Comparison of ENCODE assay signal across 8 cellular contexts in the genomic region with DNA sequence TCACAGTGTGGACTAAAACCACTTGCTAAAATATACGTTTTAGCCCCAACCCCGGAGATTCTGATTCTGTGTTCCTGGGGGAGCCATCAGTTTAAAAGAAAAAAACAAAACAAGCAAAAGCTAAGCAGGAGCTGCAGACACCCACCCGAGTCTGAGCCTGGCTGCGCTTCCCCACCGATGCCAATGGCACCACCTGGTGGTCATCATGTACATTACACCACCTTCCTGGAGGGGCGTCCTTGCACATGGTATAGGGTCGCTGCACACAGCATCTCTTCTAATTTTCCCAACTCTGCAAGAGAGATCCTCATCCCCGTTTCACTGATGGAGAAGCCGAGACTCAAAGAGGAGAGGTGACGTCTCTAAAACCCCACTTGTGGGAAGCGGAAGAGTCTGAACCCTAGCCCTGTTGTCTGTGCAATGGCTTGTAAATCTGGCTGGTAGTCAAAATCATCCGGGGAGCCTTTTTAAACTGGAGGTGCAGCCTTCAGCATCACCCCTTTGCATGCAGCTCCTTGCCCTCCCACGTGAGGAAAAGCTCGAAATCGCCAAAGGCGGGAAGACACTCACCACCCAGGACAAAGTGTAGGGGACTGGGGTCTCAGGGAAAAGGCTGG. TPM values are rescaled to one million over a fixed set of nuclear protein-coding genes. Genes with fewer than 3 reads are reported as not detected.
DNase-seq lines count a peak whose midpoint lies in the region; ATAC-seq and TF ChIP-seq lines count a peak whose summit lies in the region.

No MANE protein-coding gene starts in this region.

- DNase-seq in DMS114 treated with DMSO at 0.1 percent for 48 hours (lab: John Stamatoyannopoulos, UW; ENCODE audit: unreplicated experiment): peak; percentile 39
- DNase-seq in NOMO-1 treated with dmso at 0.1 percent for 144 hours (lab: John Stamatoyannopoulos, UW; ENCODE audit: unreplicated experiment): peak; percentile 4
- DNase-seq in activated T-cell treated with anti-CD3 and anti-CD28 coated beads for 48 hours (ENCODE audit: low read depth): peak; percentile 42
- peak; percentile 42 to 66 for DNase-seq in fibroblast of lung (ENCODE audit: low read depth in 2 of 2)
- DNase-seq in stimulated activated naive B cell treated with anti-CD40 and anti-IgM and Interleukin-4, amounts not matched to agents 10 μg/mL and 1 μg/mL and 100 μg/mL, for 72 hours: peak; percentile 44
- DNase-seq in OCI-M2 (lab: John Stamatoyannopoulos, UW; ENCODE audit: unreplicated experiment): no peak

- no peak overlapping the region for H3K4me2 ChIP-seq in fibroblast of lung (ENCODE audit: extremely low read depth, insufficient read depth, low read length)

- CTCF ChIA-PET in HEK293 (lab: Yijun Ruan, JAX): interaction anchor here (0.6 to 4.1 kb wide), 30 partner anchors 8 to 346 kb away, joined by 3 to 47 read pairs (median 4); no protein-coding TSS in a partner anchor

- H3K27ac ChIP-seq in HEK293 (ENCODE audit: extremely low read depth, low read depth, low read length): no peak overlapping the region
- H3K27ac ChIP-seq in fibroblast of lung (ENCODE audit: insufficient read depth, low read length): no peak overlapping the region

- H4K20me1 ChIP-seq in fibroblast of lung (ENCODE audit: control insufficient read depth, extremely low read depth, insufficient read depth, low read length): no peaks in the 10 kb centered on the region

- peak; percentile 70 for TF ChIP-seq CTCF in HEK293 (tag by site-specific recombination; IDR thresholded peaks at IDR 0.05)
- TF ChIP-seq CTCF in fibroblast of lung (conservative IDR thresholded peaks at IDR 0.05 in 1 of 2, IDR thresholded peaks at IDR 0.05 in 1 of 2; ENCODE audit: low read depth in 1 of 2, low read length in 2 of 2): peak; percentile 90 to 92
- peak; percentile 84 to 90 (median 89) for TF ChIP-seq CTCF in nephron (IDR thresholded peaks at IDR 0.05; ENCODE audit: unreplicated experiment in 3 of 3)

- no peak overlapping the region for H2AFZ ChIP-seq in fibroblast of lung (ENCODE audit: low read length)

- no peaks in the 10 kb centered on the region for H3K79me2 ChIP-seq in fibroblast of lung (ENCODE audit: control insufficient read depth, insufficient read depth, low read length)

- H3K4me3 ChIP-seq in HEK293 (ENCODE audit: low read depth, low read length) (no peak overlapping the region), fibroblast of lung (replicated peaks in 1 of 4; ENCODE audit: control extremely low read depth in 1 of 4, insufficient read depth in 1 of 4, low read depth in 3 of 4, low read length in 4 of 4) (no peak overlapping the region)

- H3K36me3 ChIP-seq in HEK293 (ENCODE audit: control insufficient read depth in 2 of 2, insufficient read depth in 1 of 2, low read length in 2 of 2) (no peaks in the 10 kb centered on the region), fibroblast of lung (ENCODE audit: control insufficient read depth, insufficient read depth, low read length) (no peaks in the 10 kb centered on the region)

- peaks cover 2% of the 10 kb centered on the region for H3K27me3 ChIP-seq in fibroblast of lung (ENCODE audit: control insufficient read depth, insufficient read depth, low read length)

- H3K4me3 Mint-ChIP-seq in nephron: no peak overlapping the region
- H3K4me3 Mint-ChIP-seq in stimulated activated naive B cell treated with anti-CD40 and anti-IgM and Interleukin-4, amounts not matched to agents 10 μg/mL and 1 μg/mL and 100 μg/mL, for 72 hours: no peak overlapping the region

- no peak overlapping the region for H3K9ac ChIP-seq in fibroblast of lung (ENCODE audit: insufficient read depth, low read length)

- peak; percentile 81 to 84 for ATAC-seq in stimulated activated naive B cell treated with anti-CD40 and anti-IgM and Interleukin-4, amounts not matched to agents 10 μg/mL and 1 μg/mL and 100 μg/mL, for 72 hours (replicated peaks)

- H3K4me1 ChIP-seq in HEK293 (ENCODE audit: control insufficient read depth, insufficient read depth, low read length) (no peaks in the 10 kb centered on the region), fibroblast of lung (ENCODE audit: control insufficient read depth, extremely low read depth, insufficient read depth, low read length) (no peaks in the 10 kb centered on the region)

- H3K9me3 Mint-ChIP-seq in nephron: no peaks in the 10 kb centered on the region
- H3K9me3 Mint-ChIP-seq in stimulated activated naive B cell treated with anti-CD40 and anti-IgM and Interleukin-4, amounts not matched to agents 10 μg/mL and 1 μg/mL and 100 μg/mL, for 72 hours: no peaks in the 10 kb centered on the region

- POLR2A ChIA-PET in HEK293 (lab: Yijun Ruan, JAX): interaction anchor here (0.6 kb wide), 1 partner anchor 58 kb away, joined by 3 read pairs; no protein-coding TSS in a partner anchor

- H3K9me3 ChIP-seq in HEK293 (ENCODE audit: control insufficient read depth, insufficient read depth, low read depth, low read length): no peaks in the 10 kb centered on the region
- H3K9me3 ChIP-seq in fibroblast of lung (ENCODE audit: control insufficient read depth, insufficient read depth, low read depth, low read length): no peaks in the 10 kb centered on the region

- no peak overlapping the region for H3K27ac Mint-ChIP-seq in nephron
- H3K27ac Mint-ChIP-seq in stimulated activated naive B cell treated with anti-CD40 and anti-IgM and Interleukin-4, amounts not matched to agents 10 μg/mL and 1 μg/mL and 100 μg/mL, for 72 hours: no peak overlapping the region

- peaks cover 27% of the 10 kb centered on the region for H3K27me3 Mint-ChIP-seq in nephron (ENCODE audit: low read depth)
- peaks cover 18 to 22% of the 10 kb centered on the region in 2 donors for H3K27me3 Mint-ChIP-seq in stimulated activated naive B cell treated with anti-CD40 and anti-IgM and Interleukin-4, amounts not matched to agents 10 μg/mL and 1 μg/mL and 100 μg/mL, for 72 hours

- no peaks in the 10 kb centered on the region for H3K36me3 Mint-ChIP-seq in nephron (ENCODE audit: low read depth)
- H3K36me3 Mint-ChIP-seq in stimulated activated naive B cell treated with anti-CD40 and anti-IgM and Interleukin-4, amounts not matched to agents 10 μg/mL and 1 μg/mL and 100 μg/mL, for 72 hours: no peaks in the 10 kb centered on the region

- no peaks in the 10 kb centered on the region for H3K4me1 Mint-ChIP-seq in nephron
- no peaks in the 10 kb centered on the region for H3K4me1 Mint-ChIP-seq in stimulated activated naive B cell treated with anti-CD40 and anti-IgM and Interleukin-4, amounts not matched to agents 10 μg/mL and 1 μg/mL and 100 μg/mL, for 72 hours

TF ChIP-seq in HEK293, 187 proteins besides CTCF, POLR2A, EP300 and RAD21:
- TF ChIP-seq ZNF654 (tag by site-specific recombination; IDR thresholded peaks at IDR 0.05; ENCODE audit: low read depth) (peak; percentile 53), ZNF10 (tag by site-specific recombination; IDR thresholded peaks at IDR 0.05) (0 out of 2 replicates have a peak, but pooled peaks have one; percentile 14), ZNF248 (tag by site-specific recombination; IDR thresholded peaks at IDR 0.05) (no peak), ZNF335 (tag by site-specific recombination; conservative IDR thresholded peaks at IDR 0.05) (0 out of 2 replicates have a peak, but pooled peaks have one; percentile 18)

RNA-seq across cellular contexts. Expression of a gene that starts 23.1 kb away (rescaled TPM):
- total RNA-seq in fibroblast of lung: 11.3 and 12.7 TPM in 2 replicates
- 19.5 and 20.0 TPM in 2 replicates for polyA plus RNA-seq in fibroblast of lung
- polyA plus RNA-seq in fibroblast of lung (2012): 13.8 and 14.2 TPM in 2 replicates
- 2.0 and 5.3 TPM in 2 replicates for polyA minus RNA-seq in fibroblast of lung (ENCODE audit: low replicate concordance)
